Comparison of ENCODE assay signal across 12 cellular contexts in the genomic region with DNA sequence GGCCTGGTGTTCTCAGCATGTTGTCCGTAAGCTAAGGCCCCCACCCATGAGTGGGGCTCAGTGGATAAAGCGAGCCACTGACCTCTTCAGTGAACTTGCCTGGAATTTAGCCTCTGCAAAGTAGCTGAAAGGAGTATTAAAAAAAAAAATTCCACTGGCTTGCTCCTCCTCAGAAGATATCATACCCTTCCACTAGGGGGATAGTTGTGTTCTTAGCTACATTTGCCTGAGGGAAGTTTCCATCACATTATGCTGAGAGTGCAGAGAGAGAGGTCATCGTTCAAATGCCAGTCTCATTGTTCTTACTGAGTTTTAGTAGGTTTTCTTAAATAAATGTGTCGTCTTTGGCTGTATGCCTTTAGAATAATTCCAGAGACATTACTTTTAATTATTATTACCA.
A peak's percentile ranks its signal among the peaks of the same experiment; 100 is the strongest.
DNase-seq lines count a peak whose midpoint lies in the region; ATAC-seq and TF ChIP-seq lines count a peak whose summit lies in the region.
"Had no signal": no experiment of that assay in that cellular context is flagged by ENCODE, and none has a peak within 500 bp of the region (broad histone marks: within the 10 kb centered on the region; RNA-seq: fewer than 3 reads in every experiment).

No MANE protein-coding gene starts in this region.

- peak; percentile 52 for TF ChIP-seq CTCF in LNCAP (IDR thresholded peaks at IDR 0.05)
- peak; percentile 20 for TF ChIP-seq CTCF in astrocyte of the cerebellum (IDR thresholded peaks at IDR 0.05; ENCODE audit: low read depth, low read length, missing control alignments)
- TF ChIP-seq CTCF in transverse colon (IDR thresholded peaks at IDR 0.05) = no peak

- H3K27ac ChIP-seq in trophoblast cell (ENCODE audit: low read depth, low read length) (peak overlapping the region; percentile 81), transverse colon (no peak overlapping the region)
- H3K27ac ChIP-seq: epithelial cell of prostate had no signal

- no peaks in the 10 kb centered on the region for H3K36me3 Mint-ChIP-seq in activated naive CD8-positive, alpha-beta T cell treated with anti-CD3 and anti-CD28 coated beads for 36 hours

- peaks cover 4% of the 10 kb centered on the region for H3K79me1 ChIP-seq in trophoblast cell (ENCODE audit: low read length)

- DNase-seq in NCI-H2171 treated with DMSO at 0.1 percent for 48 hours (lab: John Stamatoyannopoulos, UW) (peak; percentile 29), NCI-H2171 (lab: John Stamatoyannopoulos, UW) (no peak), astrocyte of the cerebellum (ENCODE audit: low read depth) (no peak), trophoblast cell (peak in 1 of 2 donors; percentile 23), transverse colon (no peak)
- no peak for DNase-seq in activated naive CD8-positive, alpha-beta T cell treated with anti-CD3 and anti-CD28 coated beads for 36 hours
- DNase-seq: activated B cell treated with CpG ODN at 0.5 μM for 24 hours; activated naive CD4-positive, alpha-beta T cell treated with anti-CD3 and anti-CD28 coated beads, Interleukin-2, amount 50 U/mL, for 16 hours had no signal

- no CpG with 5 or more reads among the region's 4 CpGs for WGBS in trophoblast cell (ENCODE audit: extremely low coverage, insufficient coverage, insufficient read length)
- 64 to 75% methylated on average over 4 of the region's 4 CpGs for WGBS in transverse colon (ENCODE audit: low coverage in 1 of 2), 2 donors

- H3K4me1 Mint-ChIP-seq in activated naive CD8-positive, alpha-beta T cell treated with anti-CD3 and anti-CD28 coated beads for 36 hours = no peaks in the 10 kb centered on the region
- H3K4me1 Mint-ChIP-seq: activated B cell treated with CpG ODN at 0.5 μM for 24 hours had no signal

- no peak overlapping the region for H3K4me3 Mint-ChIP-seq in activated naive CD8-positive, alpha-beta T cell treated with anti-CD3 and anti-CD28 coated beads for 36 hours
- H3K4me3 Mint-ChIP-seq: activated B cell treated with CpG ODN at 0.5 μM for 24 hours had no signal

- intact Hi-C loops in transverse colon (cut with DNase I; ENCODE audit: low total_unique reads) = no loop called here

- no peaks in the 10 kb centered on the region for H3K27me3 Mint-ChIP-seq in activated naive CD8-positive, alpha-beta T cell treated with anti-CD3 and anti-CD28 coated beads for 36 hours
- H3K27me3 Mint-ChIP-seq: activated B cell treated with CpG ODN at 0.5 μM for 24 hours had no signal

- H3K4me3 ChIP-seq in astrocyte of the cerebellum (ENCODE audit: low read depth, low read length) = no peak overlapping the region
- no peak overlapping the region for H3K4me3 ChIP-seq in trophoblast cell (ENCODE audit: low read depth, low read length)
- H3K4me3 ChIP-seq in transverse colon = no peak overlapping the region

- no peak for ATAC-seq in GM19035 (IDR thresholded peaks at IDR 0.05; ENCODE audit: unreplicated experiment)
- ATAC-seq: left lobe of liver had no signal

- TF ChIP-seq EP300 in transverse colon (IDR thresholded peaks at IDR 0.05; ENCODE audit: low read depth) = no peak

- TF ChIP-seq POLR2A in transverse colon (IDR thresholded peaks at IDR 0.05) = no peak

- no peak overlapping the region for H3K9ac ChIP-seq in trophoblast cell (ENCODE audit: low read length)

- peaks cover 3% of the 10 kb centered on the region for H3K9me3 Mint-ChIP-seq in activated naive CD8-positive, alpha-beta T cell treated with anti-CD3 and anti-CD28 coated beads for 36 hours

- peak overlapping the region; percentile 95 for H4K91ac ChIP-seq in trophoblast cell (ENCODE audit: low read depth, low read length)

- H2BK12ac ChIP-seq in trophoblast cell (ENCODE audit: low read length) = peak overlapping the region; percentile 69

- in situ Hi-C loops in astrocyte of the cerebellum (cut with HindIII; ENCODE audit: low sequenced_read_pairs) = no loop called here
- in situ Hi-C loops in transverse colon (cut with MboI; ENCODE audit: low pct_ligation_motif_present in 1 of 4, low pct_unique_long_range_greater_than_20kb in 1 of 4, low sequenced_read_pairs in 3 of 4) = no loop called here

- H2AK5ac ChIP-seq in trophoblast cell (ENCODE audit: low read length) = no peak overlapping the region

- H3K79me2 ChIP-seq in trophoblast cell (ENCODE audit: control insufficient read depth, insufficient read depth, low read length, poor library complexity) = no peaks in the 10 kb centered on the region

- no peak overlapping the region for H2AFZ ChIP-seq in trophoblast cell (ENCODE audit: insufficient read depth, low read length, poor library complexity)

- H3K18ac ChIP-seq in trophoblast cell (ENCODE audit: low read length) = peak overlapping the region; percentile 6

- peak overlapping the region; percentile 58 for H4K8ac ChIP-seq in trophoblast cell (ENCODE audit: low read depth, low read length)

- peak overlapping the region; percentile 40 for H3K4ac ChIP-seq in trophoblast cell (ENCODE audit: low read depth, low read length)

- H2BK120ac ChIP-seq in trophoblast cell (ENCODE audit: insufficient read depth, low read length, poor library complexity) = peak overlapping the region; percentile 99

- no peaks in the 10 kb centered on the region for H3K36me3 ChIP-seq in trophoblast cell (ENCODE audit: control insufficient read depth in 1 of 2, insufficient read depth in 2 of 2, low read length in 2 of 2)
- no peaks in the 10 kb centered on the region for H3K36me3 ChIP-seq in transverse colon

- H3K4me2 ChIP-seq in trophoblast cell (ENCODE audit: low read length) = no peak overlapping the region

- peak overlapping the region; percentile 87 for H3K14ac ChIP-seq in trophoblast cell (ENCODE audit: low read length)

- peak overlapping the region; percentile 95 for H2BK5ac ChIP-seq in trophoblast cell (ENCODE audit: low read depth, low read length, poor library complexity)

- H3K23ac ChIP-seq in trophoblast cell (ENCODE audit: low read length) = no peak overlapping the region

- H3K4me1 ChIP-seq in trophoblast cell (ENCODE audit: control insufficient read depth in 1 of 2, insufficient read depth in 2 of 2, low read length in 2 of 2) = peaks cover 5 to 6% of the 10 kb centered on the region in 2 experiments
- no peaks in the 10 kb centered on the region for H3K4me1 ChIP-seq in transverse colon

- H3K9me3 ChIP-seq in trophoblast cell (ENCODE audit: insufficient read depth, low read depth, low read length) (peaks cover 3% of the 10 kb centered on the region), transverse colon (peaks cover 0 to 6% of the 10 kb centered on the region in 2 donors)

- H3K27me3 ChIP-seq in trophoblast cell (ENCODE audit: insufficient read depth, low read length) (no peaks in the 10 kb centered on the region), transverse colon (no peaks in the 10 kb centered on the region)

- no peak overlapping the region for H3K27ac Mint-ChIP-seq in activated naive CD8-positive, alpha-beta T cell treated with anti-CD3 and anti-CD28 coated beads for 36 hours
- H3K27ac Mint-ChIP-seq: activated B cell treated with CpG ODN at 0.5 μM for 24 hours had no signal

- peak overlapping the region; percentile 26 for H4K12ac ChIP-seq in trophoblast cell (ENCODE audit: low read depth, low read length)

Comparison
In these comparisons a context has a peak if more than half of its experiments do, and no peak if none do; other contexts are left out.
1. CTCF ChIP-seq: peak in LNCAP (single experiment) and astrocyte of the cerebellum (single experiment); none in transverse colon (0 of 5).